8 cellular contexts compared by ENCODE assay signal in the genomic region with DNA sequence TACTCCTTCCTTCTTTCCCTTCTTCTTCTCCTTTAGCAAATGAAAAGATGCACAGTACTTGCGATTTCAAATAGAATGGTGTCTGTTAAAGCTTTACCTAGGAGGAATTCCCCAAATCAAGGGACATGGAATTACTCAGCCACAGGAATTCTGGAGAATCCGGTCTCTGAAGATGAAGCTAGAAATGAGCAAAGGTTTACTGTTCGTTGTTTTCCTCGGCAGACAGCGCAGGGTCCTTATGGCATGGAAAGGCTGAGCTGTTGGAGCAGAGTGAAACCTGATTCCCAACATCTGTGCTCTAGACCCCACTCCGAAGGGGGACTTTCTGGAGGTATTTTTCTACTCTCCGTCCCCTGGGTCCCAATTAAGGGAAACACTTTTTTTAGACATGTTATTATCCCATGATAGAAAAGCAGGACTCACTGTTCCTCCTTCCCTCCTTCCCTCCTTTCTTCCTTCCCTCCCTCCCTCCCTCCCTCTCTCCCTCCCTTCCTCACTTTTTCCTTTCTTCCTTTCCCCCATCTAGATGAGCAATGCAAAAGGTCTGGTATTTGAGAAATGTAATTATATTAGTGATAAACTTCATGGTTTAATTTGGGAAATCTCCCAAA.
A peak's percentile ranks its signal among the peaks of the same experiment; 100 is the strongest.
DNase-seq lines count a peak whose midpoint lies in the region; ATAC-seq and TF ChIP-seq lines count a peak whose summit lies in the region.

No MANE protein-coding gene starts in this region.

- H3K9ac ChIP-seq in OCI-LY3 (ENCODE audit: low read length), result no peak overlapping the region

- DNase-seq in HAP-1 (ENCODE audit: low spot score in 2 of 2) (peak; percentile 19 to 29), foreskin fibroblast (peak in 1 of 2 donors; percentile 28), skeletal muscle cell (ENCODE audit: low read depth) (no peak), NCI-H1436 (lab: John Stamatoyannopoulos, UW) (no peak), GF-D8 (lab: John Stamatoyannopoulos, UW) (no peak)

- H3K27ac ChIP-seq in OCI-LY3 (ENCODE audit: low read length), result no peak overlapping the region

- H3K9me3 ChIP-seq in HAP-1, result peaks cover 3% of the 10 kb centered on the region; the same call in 1 of the 2 replicates
- no peaks in the 10 kb centered on the region for H3K9me3 ChIP-seq in OCI-LY3 (ENCODE audit: insufficient read depth, low read length)

- no peaks in the 10 kb centered on the region for H4K20me1 ChIP-seq in OCI-LY3 (ENCODE audit: insufficient read depth, low read length)

- H3K27me3 ChIP-seq in HAP-1 (ENCODE audit: low read depth) (no peaks in the 10 kb centered on the region), OCI-LY3 (ENCODE audit: low read depth, low read length) (peaks cover 60% of the 10 kb centered on the region)

- H3K4me3 ChIP-seq in HAP-1, result peak overlapping the region; percentile 12; the same call in 1 of the 2 replicates
- H3K4me3 ChIP-seq in OCI-LY3 (ENCODE audit: low read length), result peak overlapping the region; percentile 68
- peak overlapping the region; percentile 32 to 37 for H3K4me3 ChIP-seq in foreskin fibroblast (ENCODE audit: low read depth in 1 of 2, low read length in 2 of 2)
- peak overlapping the region; percentile 34 for H3K4me3 ChIP-seq in skeletal muscle cell (ENCODE audit: low read depth, low read length)

- peaks cover 37% of the 10 kb centered on the region for H3K4me1 ChIP-seq in HAP-1
- peaks cover 23% of the 10 kb centered on the region for H3K4me1 ChIP-seq in OCI-LY3 (ENCODE audit: low read length)

- H3K79me2 ChIP-seq in OCI-LY3 (ENCODE audit: low read length), result no peaks in the 10 kb centered on the region

- no peak for TF ChIP-seq CTCF in OCI-LY3 (IDR thresholded peaks at IDR 0.05; ENCODE audit: low read depth, low read length)
- no peak for TF ChIP-seq CTCF in foreskin fibroblast (IDR thresholded peaks at IDR 0.05; ENCODE audit: low read depth, low read length)

- H3K36me3 ChIP-seq in HAP-1 (replicated peaks) (no peaks in the 10 kb centered on the region), OCI-LY3 (replicated peaks; ENCODE audit: low read depth, low read length) (no peaks in the 10 kb centered on the region)

- H2AFZ ChIP-seq in OCI-LY3 (ENCODE audit: low read depth, low read length), result no peak overlapping the region

- in situ Hi-C loops in HAP-1 (cut with MboI; ENCODE audit: low sequenced_read_pairs), result loop anchor here (5.0 to 10.0 kb wide), 3 partner anchors 45 to 943 kb away; no protein-coding TSS in a partner anchor

- peak overlapping the region; percentile 86 for H3K4me2 ChIP-seq in OCI-LY3 (ENCODE audit: low read length)

- no peak for ATAC-seq in HG03460 (IDR thresholded peaks at IDR 0.05; ENCODE audit: unreplicated experiment)
- ATAC-seq in GM21528 (IDR thresholded peaks at IDR 0.05; ENCODE audit: low FRiP score, unreplicated experiment), result no peak

Comparison
In these comparisons a context has a peak if more than half of its experiments do, and no peak if none do; other contexts are left out.
1. DNase-seq: peak in HAP-1 (2 of 2); none in skeletal muscle cell (single experiment), NCI-H1436 (single experiment) and GF-D8 (single experiment).
2. H3K4me3 ChIP-seq: peak in every context shown above with its lines; median percentile 68 in OCI-LY3; 34 in foreskin fibroblast; 34 in skeletal muscle cell; 12 in HAP-1.